In the genomic region with DNA sequence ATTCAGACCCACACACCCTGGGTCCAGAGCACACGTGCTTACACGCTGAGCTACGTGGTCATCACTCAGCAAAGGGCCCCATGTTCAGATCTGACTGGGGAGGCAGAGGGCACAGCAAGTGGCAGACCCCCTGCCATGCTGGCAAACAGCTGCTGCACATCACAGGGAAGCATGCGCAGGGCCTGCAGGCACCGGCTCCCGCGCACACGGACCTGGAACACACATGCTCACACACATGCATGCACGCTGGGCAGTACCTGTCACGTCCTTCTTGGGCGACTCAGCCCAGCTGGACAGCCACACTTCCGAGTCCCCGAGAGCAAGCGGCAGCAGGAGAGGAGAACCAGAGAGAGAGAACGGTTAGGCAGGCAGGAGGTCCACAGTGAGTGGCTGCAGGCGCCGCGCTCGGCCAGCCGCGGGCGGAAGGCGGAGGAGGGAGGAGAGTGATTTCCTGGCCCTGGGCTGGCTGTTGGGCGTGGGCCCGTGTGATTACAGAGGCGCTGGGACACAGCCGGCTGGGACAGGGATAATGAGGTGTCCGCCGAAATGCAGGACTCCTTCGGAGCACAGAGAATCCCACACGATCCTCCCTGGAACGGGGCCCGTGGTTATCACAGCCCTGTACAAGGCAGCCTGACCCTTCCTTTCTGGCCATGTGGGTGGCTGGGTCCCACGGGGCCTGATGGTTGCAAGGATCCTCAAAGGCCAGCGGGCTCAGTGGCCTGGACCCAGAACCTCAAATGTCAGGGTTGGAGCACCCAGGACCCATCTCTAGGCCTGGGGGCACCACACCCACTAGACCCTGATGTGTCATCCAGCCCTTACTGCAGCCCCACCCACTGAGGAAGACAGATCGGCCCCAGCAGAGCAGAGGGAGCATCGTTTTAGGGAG, we compare ENCODE assay signal across 8 cellular contexts.
DNase-seq lines count a peak whose midpoint lies in the region; ATAC-seq and TF ChIP-seq lines count a peak whose summit lies in the region.

No MANE protein-coding gene starts in this region.

- CTCF ChIA-PET in activated B cell treated with CpG ODN at 0.5 μM for 24 hours (lab: Charles Lee) = no interaction called here

- H3K36me3 Mint-ChIP-seq in activated B cell treated with CpG ODN at 0.5 μM for 24 hours (ENCODE audit: low read depth) (no peaks in the 10 kb centered on the region), progenitor cell of endocrine pancreas (ENCODE audit: insufficient read depth) (peaks cover 5% of the 10 kb centered on the region)

- ATAC-seq in GM19372 (IDR thresholded peaks at IDR 0.05; ENCODE audit: low read depth, unreplicated experiment) = peak; percentile 52
- ATAC-seq in activated B cell treated with CpG ODN at 0.5 μM for 24 hours (ENCODE audit: low read depth) = peak; percentile 47
- ATAC-seq in left cardiac atrium = peak; percentile 85 to 88
- ATAC-seq in HG03108 (IDR thresholded peaks at IDR 0.05; ENCODE audit: unreplicated experiment) = no peak

- no peak overlapping the region for H3K4me3 ChIP-seq in skin epidermis

- DNase-seq in activated B cell treated with CpG ODN at 0.5 μM for 24 hours (no peak), left cardiac atrium (peak; percentile 91), NCI-H1436 treated with DMSO at 0.1 percent for 48 hours (lab: John Stamatoyannopoulos, UW) (no peak), NCI-H526 (lab: John Stamatoyannopoulos, UW) (no peak), progenitor cell of endocrine pancreas (ENCODE audit: low spot score, unreplicated experiment) (no peak)

- H3K4me1 Mint-ChIP-seq in activated B cell treated with CpG ODN at 0.5 μM for 24 hours (peaks cover 16% of the 10 kb centered on the region), progenitor cell of endocrine pancreas (ENCODE audit: low read depth) (no peaks in the 10 kb centered on the region)

- H3K27ac Mint-ChIP-seq in activated B cell treated with CpG ODN at 0.5 μM for 24 hours (no peak overlapping the region), progenitor cell of endocrine pancreas (no peak overlapping the region)

- no peaks in the 10 kb centered on the region for H3K27me3 Mint-ChIP-seq in activated B cell treated with CpG ODN at 0.5 μM for 24 hours
- H3K27me3 Mint-ChIP-seq in progenitor cell of endocrine pancreas = no peaks in the 10 kb centered on the region

- intact Hi-C loops in activated B cell treated with CpG ODN at 0.5 μM for 24 hours (cut with micrococcal nuclease) (no loop called here), left cardiac atrium (cut with DNase I) (no loop called here)

- peak overlapping the region in 14 of 21 experiments; percentile 14 to 78 (median 40) for H3K27ac ChIP-seq in skin epidermis

- no peaks in the 10 kb centered on the region for H3K9me3 Mint-ChIP-seq in activated B cell treated with CpG ODN at 0.5 μM for 24 hours
- H3K9me3 Mint-ChIP-seq in progenitor cell of endocrine pancreas (ENCODE audit: low read depth) = no peaks in the 10 kb centered on the region

- POLR2A ChIA-PET in activated B cell treated with CpG ODN at 0.5 μM for 24 hours (lab: Charles Lee) = no interaction called here

- H3K4me3 Mint-ChIP-seq in activated B cell treated with CpG ODN at 0.5 μM for 24 hours = peak overlapping the region; percentile 50
- no peak overlapping the region for H3K4me3 Mint-ChIP-seq in progenitor cell of endocrine pancreas (ENCODE audit: low read depth)

- TF ChIP-seq CTCF in activated B cell treated with CpG ODN at 0.5 μM for 24 hours (IDR thresholded peaks at IDR 0.05) (no peak), progenitor cell of endocrine pancreas (IDR thresholded peaks at IDR 0.05; ENCODE audit: unreplicated experiment) (no peak)
